12 cellular contexts compared by ENCODE assay signal in genomic region chr2:133240505-133241230, GRCh38.
DNase-seq lines count a peak whose midpoint lies in the region; ATAC-seq and TF ChIP-seq lines count a peak whose summit lies in the region.
"Had no signal": no experiment of that assay in that cellular context is flagged by ENCODE, and none has a peak within 500 bp of the region (broad histone marks: within the 10 kb centered on the region; RNA-seq: fewer than 3 reads in every experiment).

No MANE protein-coding gene starts in this region.

- ATAC-seq in GM19463 (IDR thresholded peaks at IDR 0.05; ENCODE audit: unreplicated experiment): no peak
- ATAC-seq in GM21717 (IDR thresholded peaks at IDR 0.05; ENCODE audit: unreplicated experiment): no peak
- ATAC-seq: body of pancreas had no signal

- H3K4me1 ChIP-seq in MM.1S (ENCODE audit: low read length) (no peaks in the 10 kb centered on the region), osteoblast (ENCODE audit: insufficient read depth, low read length) (peaks cover 10% of the 10 kb centered on the region)
- H3K4me1 ChIP-seq: body of pancreas, right lobe of liver had no signal

- 0 out of 2 replicates have a peak, but pooled peaks cover 2% of the 10 kb centered on the region for H3K9me3 ChIP-seq in MM.1S (replicated peaks; ENCODE audit: insufficient read depth, low read length)
- H3K9me3 ChIP-seq in osteoblast (ENCODE audit: low read depth, low read length): no peaks in the 10 kb centered on the region
- H3K9me3 ChIP-seq: body of pancreas, right lobe of liver had no signal

- no peak for TF ChIP-seq CTCF in BJ (IDR thresholded peaks at IDR 0.05; ENCODE audit: insufficient read depth, low read depth, low read length)
- TF ChIP-seq CTCF in MM.1S (IDR thresholded peaks at IDR 0.05; ENCODE audit: low read length): no peak
- TF ChIP-seq CTCF in choroid plexus epithelial cell (conservative IDR thresholded peaks at IDR 0.05; ENCODE audit: low read depth, low read length): no peak
- no peak for TF ChIP-seq CTCF in osteoblast (IDR thresholded peaks at IDR 0.05; ENCODE audit: extremely low read depth, low read depth, low read length)

- H3K4me2 ChIP-seq in MM.1S (ENCODE audit: low read depth, low read length): peak overlapping the region; percentile 42; the same call in 1 of the 2 replicates
- peak overlapping the region; percentile 89 for H3K4me2 ChIP-seq in osteoblast (ENCODE audit: insufficient read depth, low read length)

- H2AFZ ChIP-seq in MM.1S (ENCODE audit: low read length): 0 out of 2 replicates have a peak overlapping the region, but pooled peaks have one; percentile 21
- H2AFZ ChIP-seq in osteoblast (ENCODE audit: low read length): peak overlapping the region; percentile 66

- no peaks in the 10 kb centered on the region for H3F3A ChIP-seq in MM.1S (ENCODE audit: insufficient read depth, low read length)

- no peak overlapping the region for H3K27ac ChIP-seq in MM.1S (ENCODE audit: low read length)
- H3K27ac ChIP-seq in osteoblast (ENCODE audit: low read depth, low read length): peak overlapping the region; percentile 64
- H3K27ac ChIP-seq: body of pancreas, right lobe of liver had no signal

- H3K36me3 ChIP-seq in BJ (ENCODE audit: control insufficient read depth, insufficient read depth, low read length) (no peaks in the 10 kb centered on the region), MM.1S (replicated peaks; ENCODE audit: insufficient read depth, low read length) (no peaks in the 10 kb centered on the region), osteoblast (ENCODE audit: insufficient read depth, low read length) (no peaks in the 10 kb centered on the region)
- H3K36me3 ChIP-seq: right lobe of liver had no signal

- H3K79me2 ChIP-seq in MM.1S (ENCODE audit: low read length): no peaks in the 10 kb centered on the region
- no peaks in the 10 kb centered on the region for H3K79me2 ChIP-seq in osteoblast (ENCODE audit: insufficient read depth, low read length)

- H3K9me2 ChIP-seq in MM.1S (replicated peaks; ENCODE audit: insufficient read depth, low read length): no peaks in the 10 kb centered on the region

- no peaks in the 10 kb centered on the region for H4K20me1 ChIP-seq in MM.1S (ENCODE audit: insufficient read depth, low read length)
- H4K20me1 ChIP-seq in osteoblast (ENCODE audit: insufficient read depth, low read length): no peaks in the 10 kb centered on the region

- H3K4me3 ChIP-seq in BJ (ENCODE audit: low read depth, low read length): peak overlapping the region; percentile 24
- no peak overlapping the region; the same call in 1 of the 2 replicates for H3K4me3 ChIP-seq in MM.1S (ENCODE audit: low read length)
- H3K4me3 ChIP-seq in choroid plexus epithelial cell (ENCODE audit: low read depth, low read length): peak overlapping the region; percentile 32
- H3K4me3 ChIP-seq in osteoblast (ENCODE audit: insufficient read depth, low read length): peak overlapping the region; percentile 68
- H3K4me3 ChIP-seq: body of pancreas had no signal

- H3K9ac ChIP-seq in MM.1S (ENCODE audit: low read length): peak overlapping the region; percentile 2; the same call in 1 of the 2 replicates

- H3K27me3 ChIP-seq in BJ (ENCODE audit: control insufficient read depth, insufficient read depth, low read length): no peaks in the 10 kb centered on the region
- no peaks in the 10 kb centered on the region for H3K27me3 ChIP-seq in MM.1S (replicated peaks; ENCODE audit: insufficient read depth, low read length)
- H3K27me3 ChIP-seq in osteoblast (ENCODE audit: insufficient read depth, low read length): no peaks in the 10 kb centered on the region
- H3K27me3 ChIP-seq: body of pancreas, right lobe of liver had no signal

- CTCF ChIA-PET in BJ (lab: Yijun Ruan, JAX): no interaction called here

- POLR2A ChIA-PET in BJ (lab: Charles Lee): no interaction called here

- DNase-seq in BJ (ENCODE audit: low read depth) (no peak), MM.1S (no peak), choroid plexus epithelial cell (ENCODE audit: low read depth) (peak; percentile 3), osteoblast (ENCODE audit: insufficient read length, low spot score, missing footprints) (no peak)
- no peak for DNase-seq in activated naive CD4-positive, alpha-beta T cell treated with Interleukin-2 at 50 U/mL for 16 hours
- no peak for DNase-seq in activated T-cell treated with anti-CD3 and anti-CD28 coated beads, Interleukin-2, amount 50 U/mL, for 1 hour
- DNase-seq: activated CD4-positive, alpha-beta T cell treated with anti-CD3 and anti-CD28 coated beads, Interleukin-2, amount 10 ng/mL, durations not matched to agents 7 days and 5 days; body of pancreas; right lobe of liver; T-helper 2 cell had no signal
